ENCODE assay signal across 10 cellular contexts in the genomic region with DNA sequence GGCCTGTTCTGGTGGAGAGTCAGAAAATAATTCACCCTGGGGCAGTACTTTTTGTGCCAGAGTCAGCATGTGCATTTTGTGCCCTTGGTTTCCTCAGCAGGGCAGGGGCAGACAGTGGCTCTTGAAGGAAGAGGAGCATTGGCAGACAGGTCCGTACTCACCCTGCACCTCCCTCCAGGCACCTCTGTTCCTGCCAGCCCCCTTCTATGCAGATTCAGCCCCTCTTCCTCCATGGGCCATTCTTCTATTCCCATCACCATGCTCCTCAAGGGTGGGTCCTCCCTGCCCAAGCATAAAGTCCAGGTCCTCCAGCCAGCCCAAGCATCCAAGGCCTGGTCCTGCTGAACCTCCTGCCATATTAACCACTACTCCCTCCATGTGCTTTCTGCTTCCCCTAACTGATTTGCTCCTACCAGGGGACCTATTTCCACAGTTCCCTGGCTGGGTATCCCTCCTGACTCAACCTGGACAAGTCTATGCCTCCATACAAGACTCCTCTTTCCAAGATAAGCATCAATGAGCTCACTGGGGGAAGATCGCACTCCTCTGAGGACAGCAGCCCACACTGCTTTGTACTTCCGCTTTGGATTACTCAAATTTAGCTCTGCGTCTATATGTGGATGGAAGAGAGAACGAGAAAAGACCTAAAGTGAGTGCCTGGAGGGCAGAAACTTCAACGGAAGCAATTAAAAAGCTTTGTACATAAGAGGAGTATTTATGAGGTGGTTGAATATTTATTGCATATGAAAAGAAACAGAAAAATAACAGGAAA. TPM values are rescaled to one million over a fixed set of nuclear protein-coding genes. Genes with fewer than 3 reads are reported as not detected.
DNase-seq lines count a peak whose midpoint lies in the region; ATAC-seq and TF ChIP-seq lines count a peak whose summit lies in the region.
"Had no signal": no experiment of that assay in that cellular context is flagged by ENCODE, and none has a peak within 500 bp of the region (broad histone marks: within the 10 kb centered on the region; RNA-seq: fewer than 3 reads in every experiment).

No MANE protein-coding gene starts in this region.

- POLR2A ChIA-PET in activated CD4-positive, alpha-beta memory T cell treated with anti-CD3 and anti-CD28 coated beads for 36 hours (lab: Charles Lee), result no interaction called here
- POLR2A ChIA-PET in PC-9 (lab: Charles Lee; ENCODE audit: unreplicated experiment) (no interaction called here), HEK293T (lab: Yijun Ruan, JAX) (no interaction called here)

- no peaks in the 10 kb centered on the region for H3F3A ChIP-seq in PC-9 (ENCODE audit: insufficient read depth, low read depth)

- no peaks in the 10 kb centered on the region for H3K9me3 Mint-ChIP-seq in CD4-positive, CD25-positive, alpha-beta regulatory T cell
- no peaks in the 10 kb centered on the region for H3K9me3 Mint-ChIP-seq in activated CD4-positive, alpha-beta memory T cell treated with anti-CD3 and anti-CD28 coated beads for 36 hours

- H4K20me1 ChIP-seq in PC-9 (ENCODE audit: insufficient read depth), result no peaks in the 10 kb centered on the region
- H4K20me1 ChIP-seq: BLaER1 had no signal

- peak overlapping the region; percentile 68 for H3K27ac ChIP-seq in CD4-positive, CD25-positive, alpha-beta regulatory T cell (ENCODE audit: insufficient read depth, low read length, poor library complexity, severe bottlenecking)
- no peak overlapping the region for H3K27ac ChIP-seq in PC-9
- H3K27ac ChIP-seq: BLaER1 had no signal

- H3K9me2 ChIP-seq in PC-9 (ENCODE audit: insufficient read depth), result no peaks in the 10 kb centered on the region

- DNase-seq in CD4-positive, CD25-positive, alpha-beta regulatory T cell, result no peak
- DNase-seq in activated CD4-positive, alpha-beta memory T cell treated with anti-CD3 and anti-CD28 coated beads for 36 hours, result no peak
- no peak for DNase-seq in NCI-H1417 treated with DMSO at 0.1 percent for 48 hours (lab: John Stamatoyannopoulos, UW)
- DNase-seq in iPS-NIHi11 (ENCODE audit: low spot score), result no peak
- no peak for DNase-seq in PC-9
- no peak for DNase-seq in HEK293T (ENCODE audit: extremely low spot score)

- ATAC-seq in CD4-positive, CD25-positive, alpha-beta regulatory T cell (ENCODE audit: low read depth in 2 of 2), result peak; percentile 21 to 25
- ATAC-seq in GM19452 (IDR thresholded peaks at IDR 0.05; ENCODE audit: unreplicated experiment) (peak; percentile 21), HG03159 (IDR thresholded peaks at IDR 0.05; ENCODE audit: unreplicated experiment) (peak; percentile 24)

- no peak overlapping the region for H3K4me3 ChIP-seq in CD4-positive, CD25-positive, alpha-beta regulatory T cell (ENCODE audit: low read depth, low read length)
- H3K4me3 ChIP-seq in PC-9, result no peak overlapping the region
- H3K4me3 ChIP-seq: BLaER1 had no signal

- no peak for TF ChIP-seq CTCF in PC-9 (conservative IDR thresholded peaks at IDR 0.05)

- H3K4me1 Mint-ChIP-seq in CD4-positive, CD25-positive, alpha-beta regulatory T cell, result peaks cover 19 to 46% (median 32%) of the 10 kb centered on the region in 4 donors
- peaks cover 52% of the 10 kb centered on the region for H3K4me1 Mint-ChIP-seq in activated CD4-positive, alpha-beta memory T cell treated with anti-CD3 and anti-CD28 coated beads for 36 hours (ENCODE audit: low read depth)

- H3K27me3 ChIP-seq in CD4-positive, CD25-positive, alpha-beta regulatory T cell (ENCODE audit: control insufficient read depth, insufficient read depth, low read length), result peaks cover 23% of the 10 kb centered on the region
- peaks cover 31% of the 10 kb centered on the region for H3K27me3 ChIP-seq in PC-9 (ENCODE audit: insufficient read depth, low read depth)
- H3K27me3 ChIP-seq: BLaER1 had no signal

- H2AFZ ChIP-seq in PC-9, result no peak overlapping the region

- CTCF ChIA-PET in activated CD4-positive, alpha-beta memory T cell treated with anti-CD3 and anti-CD28 coated beads for 36 hours (lab: Charles Lee), result interaction anchor here (1.0 to 1.7 kb wide), 5 partner anchors 11 to 42 kb away, joined by 3 to 10 read pairs (median 5); no protein-coding TSS in a partner anchor
- CTCF ChIA-PET in PC-9 (lab: Charles Lee) (no interaction called here), HEK293T (lab: Yijun Ruan, JAX) (no interaction called here)

- no peaks in the 10 kb centered on the region for H3K36me3 ChIP-seq in CD4-positive, CD25-positive, alpha-beta regulatory T cell (ENCODE audit: control insufficient read depth, insufficient read depth, low read length)
- no peaks in the 10 kb centered on the region for H3K36me3 ChIP-seq in PC-9 (ENCODE audit: low read depth)
- H3K36me3 ChIP-seq: BLaER1 had no signal

- peaks cover 21% of the 10 kb centered on the region for H3K4me1 ChIP-seq in CD4-positive, CD25-positive, alpha-beta regulatory T cell (ENCODE audit: control insufficient read depth, insufficient read depth, low read length, poor library complexity, severe bottlenecking)
- no peaks in the 10 kb centered on the region for H3K4me1 ChIP-seq in PC-9 (replicated peaks; ENCODE audit: insufficient read depth)

- peak overlapping the region in 3 of 4 donors; percentile 16 to 58 (median 53) for H3K4me3 Mint-ChIP-seq in CD4-positive, CD25-positive, alpha-beta regulatory T cell
- H3K4me3 Mint-ChIP-seq in activated CD4-positive, alpha-beta memory T cell treated with anti-CD3 and anti-CD28 coated beads for 36 hours, result peak overlapping the region; percentile 7

- H3K4me2 ChIP-seq in PC-9, result no peak overlapping the region
- H3K4me2 ChIP-seq: BLaER1 had no signal

- no TSS peak for BruUV-seq in PC-9 (replicated peaks; lab: Mats Ljungman, UMichigan)

- intact Hi-C loops in activated CD4-positive, alpha-beta memory T cell treated with anti-CD3 and anti-CD28 coated beads for 36 hours (cut with micrococcal nuclease), result loop anchor here (1.0 to 10.0 kb wide), 12 partner anchors 8 to 766 kb away; a partner anchor contains a TSS
- intact Hi-C loops in PC-9 (cut with micrococcal nuclease; ENCODE audit: unreplicated experiment), result no loop called here

- no peaks in the 10 kb centered on the region for H3K79me2 ChIP-seq in PC-9 (ENCODE audit: low read depth)

- no peaks in the 10 kb centered on the region for H3K36me3 Mint-ChIP-seq in CD4-positive, CD25-positive, alpha-beta regulatory T cell
- no peaks in the 10 kb centered on the region for H3K36me3 Mint-ChIP-seq in activated CD4-positive, alpha-beta memory T cell treated with anti-CD3 and anti-CD28 coated beads for 36 hours

- H3K9me3 ChIP-seq in CD4-positive, CD25-positive, alpha-beta regulatory T cell (ENCODE audit: control insufficient read depth in 2 of 2, low read length in 2 of 2), result no peaks in the 10 kb centered on the region
- no peaks in the 10 kb centered on the region for H3K9me3 ChIP-seq in PC-9 (ENCODE audit: insufficient read depth, low read depth)
- H3K9me3 ChIP-seq: BLaER1 had no signal

- peaks cover 39% of the 10 kb centered on the region for H3K27me3 Mint-ChIP-seq in CD4-positive, CD25-positive, alpha-beta regulatory T cell
- peaks cover 19% of the 10 kb centered on the region for H3K27me3 Mint-ChIP-seq in activated CD4-positive, alpha-beta memory T cell treated with anti-CD3 and anti-CD28 coated beads for 36 hours

- peak overlapping the region; percentile 43 to 79 (median 79) for H3K27ac Mint-ChIP-seq in CD4-positive, CD25-positive, alpha-beta regulatory T cell
- H3K27ac Mint-ChIP-seq in activated CD4-positive, alpha-beta memory T cell treated with anti-CD3 and anti-CD28 coated beads for 36 hours, result peak overlapping the region; percentile 90

TF ChIP-seq in HEK293T, 16 proteins besides CTCF, POLR2A, EP300 and RAD21:
- no peak for TF ChIP-seq BHLHE40 (IDR thresholded peaks at IDR 0.05; ENCODE audit: borderline replicate concordance)
- TF ChIP-seq L3MBTL2 (conservative IDR thresholded peaks at IDR 0.05), result no peak
- TF ChIP-seq CTBP1 (IDR thresholded peaks at IDR 0.05; ENCODE audit: borderline replicate concordance), result no peak
- TF ChIP-seq HDGF (IDR thresholded peaks at IDR 0.05; ENCODE audit: borderline replicate concordance), result no peak

RNA-seq across cellular contexts. Expression of a gene that starts 9.3 kb away (rescaled TPM):
- total RNA-seq in CD4-positive, CD25-positive, alpha-beta regulatory T cell, result 5.5 TPM
- 1 to 10 TPM; 3.0 to 5.7 (median 4.5) TPM for polyA plus RNA-seq in CD4-positive, CD25-positive, alpha-beta regulatory T cell
- 1 to 10 TPM; 5.6 to 6.0 TPM for total RNA-seq in activated CD4-positive, alpha-beta memory T cell treated with anti-CD3 and anti-CD28 coated beads for 36 hours
- total RNA-seq in PC-9 (2021), result not detected in 2 replicates

RNA-seq across cellular contexts. Expression of a gene that starts 39.7 kb away (rescaled TPM):
- total RNA-seq in CD4-positive, CD25-positive, alpha-beta regulatory T cell, result not detected
- not detected for polyA plus RNA-seq in CD4-positive, CD25-positive, alpha-beta regulatory T cell
- total RNA-seq in activated CD4-positive, alpha-beta memory T cell treated with anti-CD3 and anti-CD28 coated beads for 36 hours, result 10 to 100 TPM; 23.1 to 23.3 TPM
- total RNA-seq in PC-9 (2021), result not detected in 2 replicates
- total RNA-seq: kidney epithelial cell had no signal

RNA-seq across cellular contexts. Expression of a gene that starts 52.8 kb away (rescaled TPM):
- total RNA-seq in CD4-positive, CD25-positive, alpha-beta regulatory T cell, result not detected
- not detected for polyA plus RNA-seq in CD4-positive, CD25-positive, alpha-beta regulatory T cell
- 100 to 1,000 TPM; 125 to 128 TPM for total RNA-seq in activated CD4-positive, alpha-beta memory T cell treated with anti-CD3 and anti-CD28 coated beads for 36 hours
- not detected in 2 replicates for total RNA-seq in PC-9 (2021)

Comparison
In these comparisons a context has a peak if more than half of its experiments do, and no peak if none do; other contexts are left out.
1. RNA of a gene that starts 39.7 kb away (total RNA-seq): 23.1 to 23.3 TPM in activated CD4-positive, alpha-beta memory T cell treated with anti-CD3 and anti-CD28 coated beads for 36 hours; not detected in CD4-positive, CD25-positive, alpha-beta regulatory T cell (single experiment) and not detected in PC-9; every median in the first group is over 10 times any median in the second.
2. RNA of a gene that starts 52.8 kb away (total RNA-seq): 125 to 128 TPM in activated CD4-positive, alpha-beta memory T cell treated with anti-CD3 and anti-CD28 coated beads for 36 hours; not detected in PC-9 and not detected in CD4-positive, CD25-positive, alpha-beta regulatory T cell (single experiment); every median in the first group is over 10 times any median in the second.
3. Peak in every context shown above with its lines, with median percentiles within 50 percentile points of each other: ATAC-seq.